In genomic region chr19:23686622-23687423, GRCh38 we compare ENCODE assay signal across 1 cellular context.
TF ChIP-seq lines count a peak whose summit lies in the region.

Gene ZNF675, minus strand, starts transcription at chr19:23687212. Its CDS starts 179 bp downstream, at chr19:23687033.

TF ChIP-seq in K562, 482 proteins besides CTCF, POLR2A, EP300 and RAD21 (continued from another document):
- TF ChIP-seq, protein P1, sequence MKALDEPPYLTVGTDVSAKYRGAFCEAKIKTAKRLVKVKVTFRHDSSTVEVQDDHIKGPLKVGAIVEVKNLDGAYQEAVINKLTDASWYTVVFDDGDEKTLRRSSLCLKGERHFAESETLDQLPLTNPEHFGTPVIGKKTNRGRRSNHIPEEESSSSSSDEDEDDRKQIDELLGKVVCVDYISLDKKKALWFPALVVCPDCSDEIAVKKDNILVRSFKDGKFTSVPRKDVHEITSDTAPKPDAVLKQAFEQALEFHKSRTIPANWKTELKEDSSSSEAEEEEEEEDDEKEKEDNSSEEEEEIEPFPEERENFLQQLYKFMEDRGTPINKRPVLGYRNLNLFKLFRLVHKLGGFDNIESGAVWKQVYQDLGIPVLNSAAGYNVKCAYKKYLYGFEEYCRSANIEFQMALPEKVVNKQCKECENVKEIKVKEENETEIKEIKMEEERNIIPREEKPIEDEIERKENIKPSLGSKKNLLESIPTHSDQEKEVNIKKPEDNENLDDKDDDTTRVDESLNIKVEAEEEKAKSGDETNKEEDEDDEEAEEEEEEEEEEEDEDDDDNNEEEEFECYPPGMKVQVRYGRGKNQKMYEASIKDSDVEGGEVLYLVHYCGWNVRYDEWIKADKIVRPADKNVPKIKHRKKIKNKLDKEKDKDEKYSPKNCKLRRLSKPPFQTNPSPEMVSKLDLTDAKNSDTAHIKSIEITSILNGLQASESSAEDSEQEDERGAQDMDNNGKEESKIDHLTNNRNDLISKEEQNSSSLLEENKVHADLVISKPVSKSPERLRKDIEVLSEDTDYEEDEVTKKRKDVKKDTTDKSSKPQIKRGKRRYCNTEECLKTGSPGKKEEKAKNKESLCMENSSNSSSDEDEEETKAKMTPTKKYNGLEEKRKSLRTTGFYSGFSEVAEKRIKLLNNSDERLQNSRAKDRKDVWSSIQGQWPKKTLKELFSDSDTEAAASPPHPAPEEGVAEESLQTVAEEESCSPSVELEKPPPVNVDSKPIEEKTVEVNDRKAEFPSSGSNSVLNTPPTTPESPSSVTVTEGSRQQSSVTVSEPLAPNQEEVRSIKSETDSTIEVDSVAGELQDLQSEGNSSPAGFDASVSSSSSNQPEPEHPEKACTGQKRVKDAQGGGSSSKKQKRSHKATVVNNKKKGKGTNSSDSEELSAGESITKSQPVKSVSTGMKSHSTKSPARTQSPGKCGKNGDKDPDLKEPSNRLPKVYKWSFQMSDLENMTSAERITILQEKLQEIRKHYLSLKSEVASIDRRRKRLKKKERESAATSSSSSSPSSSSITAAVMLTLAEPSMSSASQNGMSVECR (CRISPR knock-in tag; IDR thresholded peaks at IDR 0.05): 0 out of 2 replicates have a peak, but pooled peaks have one; percentile 22
- no peak for TF ChIP-seq ATF1 (CRISPR knock-in tag; IDR thresholded peaks at IDR 0.05)
- peak; percentile 74 for TF ChIP-seq ATF1 (tag; IDR thresholded peaks at IDR 0.05)
